ENCODE assay signal across 8 cellular contexts in the genomic region with DNA sequence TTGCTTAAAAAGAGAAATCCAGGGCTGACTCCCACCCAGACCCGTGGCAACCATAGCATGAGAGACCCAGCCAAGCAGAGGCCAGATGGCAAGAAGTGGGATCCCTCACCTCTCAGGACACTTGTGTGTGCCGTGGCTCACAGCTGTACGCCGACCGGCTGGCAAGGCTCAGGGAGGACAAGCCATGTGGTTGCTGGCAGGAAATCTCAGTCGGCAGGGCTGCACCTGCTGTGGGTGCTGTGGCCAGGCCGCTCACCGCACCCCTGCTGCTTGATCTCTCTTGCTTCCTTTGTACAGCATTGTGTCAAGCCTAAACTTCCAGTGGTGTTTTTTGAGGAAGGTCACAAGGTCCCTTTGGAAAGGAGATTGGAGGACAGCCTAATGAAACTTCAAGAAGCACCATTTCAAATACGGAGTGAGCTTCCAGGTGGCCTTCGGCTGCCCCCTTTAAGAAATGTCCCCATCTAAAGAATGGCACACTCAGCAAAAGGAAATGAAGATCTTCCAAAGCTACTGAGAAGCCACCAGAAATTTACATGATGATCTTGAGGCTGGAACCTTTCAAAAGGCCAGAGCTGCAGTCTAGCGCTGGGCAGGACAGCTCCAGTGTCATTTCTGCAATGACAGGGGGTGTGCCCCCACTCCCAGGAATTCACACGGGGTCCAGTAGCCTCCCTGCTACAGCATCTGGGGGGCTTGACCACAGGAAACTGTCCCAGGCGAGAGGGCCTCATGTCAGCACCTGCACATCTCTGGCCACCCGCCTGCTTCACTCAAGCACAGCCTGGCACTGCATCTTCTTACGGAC.
A peak's percentile ranks its signal among the peaks of the same experiment; 100 is the strongest.
DNase-seq lines count a peak whose midpoint lies in the region; ATAC-seq, FAIRE-seq and TF ChIP-seq lines count a peak whose summit lies in the region.

No MANE protein-coding gene starts in this region.

- no peak overlapping the region for H3K4me2 ChIP-seq in H9 (ENCODE audit: insufficient read depth, insufficient read length, low read length)

- H2BK5ac ChIP-seq in H9 (ENCODE audit: insufficient read length, low read length), result no peak overlapping the region

- intact Hi-C loops in lower lobe of right lung (cut with DNase I), result no loop called here

- TF ChIP-seq CTCF in lower lobe of right lung (IDR thresholded peaks at IDR 0.05) (no peak), D721Med (IDR thresholded peaks at IDR 0.05; ENCODE audit: insufficient read depth, missing control alignments) (no peak), H9 (conservative IDR thresholded peaks at IDR 0.05) (no peak)

- no peaks in the 10 kb centered on the region; the same call in 1 of the 2 replicates for H3K27me3 Mint-ChIP-seq in H9 (ENCODE audit: low read depth)

- H3K79me2 ChIP-seq in H9 (ENCODE audit: insufficient read depth, low read length), result no peaks in the 10 kb centered on the region

- H3K27me3 ChIP-seq in lower lobe of right lung (ENCODE audit: low read depth), result no peaks in the 10 kb centered on the region
- H3K27me3 ChIP-seq in H9 (ENCODE audit: insufficient read depth, low read length), result no peaks in the 10 kb centered on the region

- no peaks in the 10 kb centered on the region for H3K36me3 ChIP-seq in lower lobe of right lung

- no peak overlapping the region for H2BK15ac ChIP-seq in H9 (ENCODE audit: low read depth, low read length)

- no peak overlapping the region for H2BK20ac ChIP-seq in H9 (ENCODE audit: low read depth, low read length, poor library complexity, severe bottlenecking)

- H3K9ac ChIP-seq in H9 (ENCODE audit: extremely low read depth, insufficient read length, low read length), result no peak overlapping the region

- no peaks in the 10 kb centered on the region for H3K4me1 ChIP-seq in lower lobe of right lung
- H3K4me1 ChIP-seq in H9 (ENCODE audit: insufficient read depth, low read length), result peaks cover 9% of the 10 kb centered on the region

- H4K5ac ChIP-seq in H9 (ENCODE audit: insufficient read length, low read depth, low read length), result no peak overlapping the region

- H4K91ac ChIP-seq in H9 (ENCODE audit: insufficient read length, low read depth, low read length), result no peak overlapping the region

- WGBS in H9 (ENCODE audit: extremely low coverage, insufficient read length, low lambda C conversion rate), result no CpG with 5 or more reads among the region's 15 CpGs

- H3K23ac ChIP-seq in H9 (ENCODE audit: insufficient read length, low read depth, low read length), result no peak overlapping the region

- no peak overlapping the region for H3K4ac ChIP-seq in H9 (ENCODE audit: low read depth, low read length)

- no peak overlapping the region for H3K18ac ChIP-seq in H9 (ENCODE audit: insufficient read length, low read depth, low read length)

- DNase-seq in SW480 (ENCODE audit: low spot score), result peak; percentile 20
- DNase-seq in lower lobe of right lung, result no peak
- no peak for DNase-seq in middle frontal gyrus (ENCODE audit: extremely low spot score, low spot score)
- no peak for DNase-seq in D721Med (ENCODE audit: insufficient read length, low spot score)
- no peak for DNase-seq in H9
- DNase-seq in germinal center (ENCODE audit: low spot score), result no peak

- no peak overlapping the region for H3K27ac ChIP-seq in lower lobe of right lung
- no peak overlapping the region for H3K27ac ChIP-seq in H9 (ENCODE audit: insufficient read length, low read depth, low read length)

- peaks cover 4% of the 10 kb centered on the region for H4K20me1 ChIP-seq in H9 (ENCODE audit: control insufficient read depth, insufficient read depth, insufficient read length)

- H2BK120ac ChIP-seq in H9 (ENCODE audit: low read depth, low read length, poor library complexity, severe bottlenecking), result no peak overlapping the region

- no peak overlapping the region for H3K56ac ChIP-seq in H9 (ENCODE audit: insufficient read length, low read depth, low read length)

- no peaks in the 10 kb centered on the region for H3K23me2 ChIP-seq in H9 (ENCODE audit: insufficient read length, low read depth, low read length, poor library complexity, severe bottlenecking)

- H3K9me3 Mint-ChIP-seq in H9, result no peaks in the 10 kb centered on the region

- no peak overlapping the region for H2BK12ac ChIP-seq in H9 (ENCODE audit: insufficient read length, low read depth, low read length)

- peaks cover 0 to 2% (median 0%) of the 10 kb centered on the region in 3 experiments; a peak in 1 of 7 replicates for H3K36me3 Mint-ChIP-seq in H9 (ENCODE audit: insufficient read depth in 1 of 3, low read depth in 3 of 3)

- no peak overlapping the region for H4K8ac ChIP-seq in H9 (replicated peaks; ENCODE audit: insufficient read length, low read depth, low read length)

- H3K14ac ChIP-seq in H9 (ENCODE audit: insufficient read depth, low read length), result no peak overlapping the region

- no peak overlapping the region for H2AFZ ChIP-seq in H9 (ENCODE audit: low read length)

- H3K27ac Mint-ChIP-seq in H9, result no peak overlapping the region; a peak in 1 of 7 replicates

- H3T11ph ChIP-seq in H9 (ENCODE audit: low read length), result no peak overlapping the region

- no peak overlapping the region for H3K4me3 ChIP-seq in lower lobe of right lung

- H3K79me1 ChIP-seq in H9 (ENCODE audit: insufficient read depth, low read depth, low read length, poor library complexity, severe bottlenecking), result no peaks in the 10 kb centered on the region

- ATAC-seq in GM18519 (IDR thresholded peaks at IDR 0.05; ENCODE audit: low FRiP score, unreplicated experiment) (peak; percentile 74), HG02623 (IDR thresholded peaks at IDR 0.05; ENCODE audit: unreplicated experiment) (peak; percentile 81), lower lobe of right lung (peak; percentile 21 to 62)

- no peak for FAIRE-seq in D721Med (lab: Jason Lieb, UNC)

- no peak overlapping the region for H3K4me3 Mint-ChIP-seq in H9

- no peak overlapping the region for H2AK5ac ChIP-seq in H9 (ENCODE audit: insufficient read length, low read length)

- H3K9me3 ChIP-seq in lower lobe of right lung (no peaks in the 10 kb centered on the region), H9 (ENCODE audit: control insufficient read depth, low read depth, low read length) (no peaks in the 10 kb centered on the region)

- H3K4me1 Mint-ChIP-seq in H9, result peaks cover 7 to 16% of the 10 kb centered on the region in 2 experiments
